1 cellular context compared by ENCODE assay signal in genomic region chr2:66153941-66154340, GRCh38.
TF ChIP-seq lines count a peak whose summit lies in the region.

No MANE protein-coding gene starts in this region.

TF ChIP-seq in HEK293, 187 proteins besides CTCF, POLR2A, EP300 and RAD21 (continued from another document):
- TF ChIP-seq PRDM4 (tag by site-specific recombination; IDR thresholded peaks at IDR 0.05) (no peak), BCL11B (tag by site-specific recombination; IDR thresholded peaks at IDR 0.05; ENCODE audit: low read depth) (no peak), SETDB1 (IDR thresholded peaks at IDR 0.05; ENCODE audit: insufficient read length, low read length) (peak; percentile 77)
